Comparison of ENCODE assay signal across 22 cellular contexts in genomic region chr13:20000062-20000552, GRCh38.
"Had no signal": no experiment of that assay in that cellular context is flagged by ENCODE, and none has a peak within 500 bp of the region (broad histone marks: within the 10 kb centered on the region; RNA-seq: fewer than 3 reads in every experiment).

No MANE protein-coding gene starts in this region.

- H3K4me1 ChIP-seq: right lobe of liver, vagina had no signal

- FAIRE-seq: pancreas, small intestine had no signal

- H3K9me3 Mint-ChIP-seq: activated T-helper 1 cell treated with anti-CD3 and anti-CD28 coated beads, Interleukin-12 subunit alpha, Interleukin-12 subunit beta, Interleukin-2, Interleukin-4 antibody, amounts not matched to agents 30 ng/mL and 10 ng/mL and 1 ng/mL, durations not matched to agents 14 hours and 24 hours and 36 hours; immature natural killer cell; natural killer cell had no signal

- H3K27me3 Mint-ChIP-seq: brain had no signal

- H3K4me3 Mint-ChIP-seq: activated T-helper 1 cell treated with anti-CD3 and anti-CD28 coated beads, Interleukin-12 subunit alpha, Interleukin-12 subunit beta, Interleukin-2, Interleukin-4 antibody, amounts not matched to agents 30 ng/mL and 10 ng/mL and 1 ng/mL, durations not matched to agents 14 hours and 24 hours and 36 hours; immature natural killer cell; natural killer cell had no signal

- H3K27me3 ChIP-seq: neutrophil, pancreas, right lobe of liver, stomach, vagina had no signal

- H3K27ac ChIP-seq: neutrophil, pancreas, right lobe of liver, stomach, vagina had no signal

- ATAC-seq: esophagus mucosa, left ventricle myocardium superior, natural killer cell, pancreas, right lobe of liver had no signal

- H3K27ac Mint-ChIP-seq: activated T-helper 1 cell treated with anti-CD3 and anti-CD28 coated beads, Interleukin-12 subunit alpha, Interleukin-12 subunit beta, Interleukin-2, Interleukin-4 antibody, amounts not matched to agents 30 ng/mL and 10 ng/mL and 1 ng/mL, durations not matched to agents 14 hours and 24 hours and 36 hours had no signal

- DNase-seq: activated CD4-positive, alpha-beta T cell treated with anti-CD3 and anti-CD28 coated beads for 48 hours; activated CD8-positive, alpha-beta memory T cell treated with anti-CD3 and anti-CD28 coated beads, Interleukin-2, amount 50 U/mL, for 4 hours; activated naive CD4-positive, alpha-beta T cell treated with Interleukin-2 at 50 U/mL for 16 hours; anterior cingulate cortex; cerebellar nuclear complex; cortex of kidney; immature natural killer cell; kidney glomerular epithelial cell; left ventricle myocardium superior; natural killer cell; pancreas; right lobe of liver; small intestine; stimulated activated CD4-positive, alpha-beta T cell treated with anti-CD3 and anti-CD28 coated beads, Interleukin-15, amount 100 ng/mL, for 24 hours; stimulated activated CD4-positive, alpha-beta T cell treated with anti-CD3 and anti-CD28 coated beads, Interleukin-4, amount 100 ng/mL, for 1 hour; stomach; trophoblast cell had no signal

- H3K4me3 ChIP-seq: pancreas, right lobe of liver, stomach, vagina had no signal

- H3K9me3 ChIP-seq: neutrophil, pancreas, right lobe of liver, stomach, vagina had no signal
